ENCODE assay signal across 20 cellular contexts in the genomic region with DNA sequence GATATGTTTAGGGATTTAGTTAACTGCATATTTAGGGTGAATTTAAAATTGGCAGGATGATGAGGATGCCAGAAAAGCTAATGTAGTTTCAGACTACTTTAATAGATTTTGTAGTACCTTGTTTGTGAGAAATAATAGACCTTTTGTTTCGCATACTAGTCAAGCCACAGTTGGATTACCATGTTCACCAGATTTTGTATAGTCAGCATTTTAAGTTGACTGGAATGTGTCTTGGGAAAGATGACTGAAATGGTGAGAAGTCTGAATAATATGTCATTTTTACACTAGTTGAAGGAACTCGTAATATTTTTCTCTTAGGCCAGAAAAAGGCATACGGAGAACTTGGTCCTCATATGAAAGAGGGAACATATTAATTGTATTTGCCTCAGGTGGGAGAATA.
"Had no signal": no experiment of that assay in that cellular context is flagged by ENCODE, and none has a peak within 500 bp of the region (broad histone marks: within the 10 kb centered on the region; RNA-seq: fewer than 3 reads in every experiment).

No MANE protein-coding gene starts in this region.

- H3K27ac ChIP-seq: brain microvascular endothelial cell, foreskin keratinocyte, left ventricle myocardium inferior, prostate gland, SJCRH30, thoracic aorta, upper lobe of right lung had no signal

- H3K9me3 Mint-ChIP-seq: nephron progenitor cell had no signal

- H3K27ac Mint-ChIP-seq: activated CD8-positive, alpha-beta memory T cell treated with anti-CD3 and anti-CD28 coated beads, Interleukin-2, amount 10 ng/mL, durations not matched to agents 7 days and 5 days; nephron progenitor cell had no signal

- ATAC-seq: activated CD8-positive, alpha-beta memory T cell treated with anti-CD3 and anti-CD28 coated beads, Interleukin-2, amount 10 ng/mL, durations not matched to agents 7 days and 5 days; foreskin keratinocyte; right cardiac atrium; upper lobe of right lung had no signal

- H3K27me3 ChIP-seq: brain microvascular endothelial cell, foreskin keratinocyte, SJCRH30, upper lobe of right lung had no signal

- H3K4me1 Mint-ChIP-seq: nephron progenitor cell had no signal

- H3K4me1 ChIP-seq: foreskin keratinocyte, left ventricle myocardium inferior, prostate gland, SJCRH30, upper lobe of right lung had no signal

- DNase-seq: activated CD4-positive, alpha-beta T cell treated with anti-CD3 and anti-CD28 coated beads, Interleukin-2, amount 50 U/mL, for 4 hours; activated CD4-positive, CD25-positive, alpha-beta regulatory T cell; activated CD8-positive, alpha-beta memory T cell treated with anti-CD3 and anti-CD28 coated beads, Interleukin-2, amount 10 ng/mL, durations not matched to agents 7 days and 5 days; activated naive CD4-positive, alpha-beta T cell; activated T-cell treated with anti-CD3 and anti-CD28 coated beads, Interleukin-2, amount 50 U/mL, for 48 hours; brain microvascular endothelial cell; cortex of kidney; effector CD4-positive, alpha-beta T cell; foreskin keratinocyte; glutamatergic neuron; hypothalamus; left ventricle myocardium inferior; mesenchymal stem cell; nephron progenitor cell; right cardiac atrium; SJCRH30; upper lobe of right lung had no signal

- H3K9me3 ChIP-seq: left ventricle myocardium inferior, prostate gland, SJCRH30, thoracic aorta, upper lobe of right lung had no signal

- H3K36me3 ChIP-seq: prostate gland, SJCRH30 had no signal

- H3K4me3 Mint-ChIP-seq: activated CD8-positive, alpha-beta memory T cell treated with anti-CD3 and anti-CD28 coated beads, Interleukin-2, amount 10 ng/mL, durations not matched to agents 7 days and 5 days; nephron progenitor cell had no signal

- H3K27me3 Mint-ChIP-seq: activated CD8-positive, alpha-beta memory T cell treated with anti-CD3 and anti-CD28 coated beads, Interleukin-2, amount 10 ng/mL, durations not matched to agents 7 days and 5 days had no signal

- H3K4me3 ChIP-seq: left ventricle myocardium inferior, prostate gland, SJCRH30, smooth muscle cell, thoracic aorta, upper lobe of right lung had no signal
